In genomic region chr17:39755550-39756375, GRCh38 we compare ENCODE assay signal across 8 cellular contexts. TPM values are rescaled to one million over a fixed set of nuclear protein-coding genes. Genes with fewer than 3 reads are reported as not detected.
A peak's percentile ranks its signal among the peaks of the same experiment; 100 is the strongest.
DNase-seq lines count a peak whose midpoint lies in the region; ATAC-seq, FAIRE-seq and TF ChIP-seq lines count a peak whose summit lies in the region.

No MANE protein-coding gene starts in this region.

- ATAC-seq in GM12878 (peak; percentile 45), psoas muscle (no peak), GM18868 (IDR thresholded peaks at IDR 0.05; ENCODE audit: unreplicated experiment) (no peak), GM21360 (IDR thresholded peaks at IDR 0.05; ENCODE audit: unreplicated experiment) (no peak), HG02973 (IDR thresholded peaks at IDR 0.05; ENCODE audit: unreplicated experiment) (no peak), HG03139 (IDR thresholded peaks at IDR 0.05; ENCODE audit: unreplicated experiment) (no peak)

- peak; percentile 79 to 90 for TF ChIP-seq EP300 in GM12878 (IDR thresholded peaks at IDR 0.05; ENCODE audit: borderline replicate concordance in 1 of 2, control insufficient read depth in 1 of 2, low read depth in 2 of 2, low read length in 2 of 2)

- SMC1A ChIA-PET in GM12878 (lab: Charles Lee; ENCODE audit: uncharacterized antibody, unreplicated experiment): interaction anchor here (0.7 to 3.0 kb wide), 22 partner anchors 9 to 203 kb away, joined by 3 to 50 read pairs (median 6); partner anchors contain the start of genes IKZF3 and MIEN1

- no peak for TF ChIP-seq RAD21 in GM12878 (IDR thresholded peaks at IDR 0.05; ENCODE audit: insufficient read depth, low read depth, low read length)

- BruUV-seq in GM12878 (replicated peaks; lab: Mats Ljungman, UMichigan): no TSS peak

- POLR2A ChIA-PET in GM12878 (lab: Charles Lee): interaction anchor here (0.6 to 2.9 kb wide), 20 partner anchors 9 to 368 kb away, joined by 3 to 32 read pairs (median 4); no protein-coding TSS in a partner anchor

- H3K27ac ChIP-seq in SK-N-MC (peak overlapping the region; percentile 68; the same call in 1 of the 2 replicates), GM12878 (ENCODE audit: control insufficient read depth, insufficient read depth) (peak overlapping the region; percentile 96), psoas muscle (peak overlapping the region; percentile 81)

- no peak for DNase-seq in SK-N-MC (ENCODE audit: low read depth, low spot score)
- peak; percentile 84 for DNase-seq in GM12878 (ENCODE audit: low read depth, low spot score)
- DNase-seq in psoas muscle: no peak

- TF ChIP-seq CTCF in GM12878 (IDR thresholded peaks at IDR 0.05 in 2 of 3, conservative IDR thresholded peaks at IDR 0.05 in 1 of 3; ENCODE audit: control insufficient read depth in 2 of 3, extremely low read depth in 1 of 3, insufficient read depth in 1 of 3, low read depth in 3 of 3, low read length in 3 of 3) (no peak), psoas muscle (IDR thresholded peaks at IDR 0.05) (no peak)

- no peaks in the 10 kb centered on the region for H3K36me3 ChIP-seq in SK-N-MC (ENCODE audit: insufficient read depth, low read length)
- H3K36me3 ChIP-seq in GM12878 (ENCODE audit: control insufficient read depth in 2 of 2, insufficient read depth in 2 of 2, low read length in 1 of 2): peaks cover 0 to 6% of the 10 kb centered on the region in 2 experiments; a peak in 1 of 4 replicates
- no peaks in the 10 kb centered on the region for H3K36me3 ChIP-seq in psoas muscle (ENCODE audit: insufficient read depth in 1 of 2, low read depth in 1 of 2)

- peak; percentile 61 for TF ChIP-seq POLR2A in GM19193 (IDR thresholded peaks at IDR 0.05; ENCODE audit: extremely low read depth, insufficient read depth, insufficient read length)
- TF ChIP-seq POLR2A in GM12878 (IDR thresholded peaks at IDR 0.05; ENCODE audit: low read depth, low read length): peak; percentile 70

- H3K9ac ChIP-seq in SK-N-MC (ENCODE audit: insufficient read length) (no peak overlapping the region), GM12878 (ENCODE audit: control insufficient read depth, insufficient read depth, low read length) (peak overlapping the region; percentile 83)

- peaks cover 29% of the 10 kb centered on the region for H3K79me2 ChIP-seq in GM12878 (ENCODE audit: control insufficient read depth, insufficient read depth, low read length)

- no peaks in the 10 kb centered on the region for H3K27me3 ChIP-seq in GM12878 (replicated peaks in 1 of 2; ENCODE audit: control insufficient read depth in 2 of 2, insufficient read depth in 2 of 2, low read length in 1 of 2)
- H3K27me3 ChIP-seq in psoas muscle (ENCODE audit: insufficient read depth in 3 of 3, low read length in 2 of 3): peaks cover 0 to 3% (median 0%) of the 10 kb centered on the region in 3 donors

- peak overlapping the region; percentile 87 for H3K4me2 ChIP-seq in GM12878 (ENCODE audit: control insufficient read depth, insufficient read depth)

- WGBS in GM12878 (ENCODE audit: insufficient coverage, insufficient replicate concordance, low lambda C conversion rate, missing lambda C conversion rate): under 1% methylated on average over 17 of the region's 18 CpGs
- 57 to 68% (median 66%) methylated on average over 18 of the region's 18 CpGs for WGBS in psoas muscle, 3 donors

- RAD21 ChIA-PET in GM12878 (lab: Charles Lee; ENCODE audit: unreplicated experiment): interaction anchor here (0.7 to 3.7 kb wide), 26 partner anchors 9 to 224 kb away, joined by 3 to 57 read pairs (median 7); partner anchors contain the start of genes IKZF3 and PSMD3

- H2AFZ ChIP-seq in GM12878 (ENCODE audit: control insufficient read depth, low read depth, low read length): no peak overlapping the region; the same call in 1 of the 2 replicates

- H3K4me3 ChIP-seq in SK-N-MC (no peak overlapping the region), GM12878 (peak overlapping the region; percentile 66), psoas muscle (no peak overlapping the region)

- in situ Hi-C loops in GM12878 (cut with MboI): loop anchor here (5.0 kb wide), 1 partner anchor 107 kb away; the partner anchor contains the start of gene IKZF3

- intact Hi-C loops in GM12878 (cut with micrococcal nuclease; ENCODE audit: unreplicated experiment): loop anchor here (2.0 to 5.0 kb wide), 4 partner anchors 25 to 227 kb away; partner anchors contain the start of genes LRRC3C, MIEN1, ORMDL3 and PSMD3
- intact Hi-C loops in psoas muscle (cut with DNase I): no loop called here

- H3K4me1 ChIP-seq in GM12878 (ENCODE audit: control insufficient read depth, insufficient read depth, low read length) (peaks cover 66% of the 10 kb centered on the region), psoas muscle (no peaks in the 10 kb centered on the region)

- no peak for FAIRE-seq in GM12878 (lab: Jason Lieb, UNC)

- H3K9me3 ChIP-seq in SK-N-MC (ENCODE audit: low read depth, low read length): no peaks in the 10 kb centered on the region
- no peaks in the 10 kb centered on the region for H3K9me3 ChIP-seq in GM12878 (replicated peaks; ENCODE audit: control insufficient read depth, insufficient read depth, low read length)
- no peaks in the 10 kb centered on the region for H3K9me3 ChIP-seq in psoas muscle

- CTCF ChIA-PET in GM12878 (lab: Yijun Ruan, JAX): interaction anchor here (0.7 to 5.0 kb wide), 21 partner anchors 11 to 224 kb away, joined by 3 to 39 read pairs (median 5); partner anchors contain the start of genes IKZF3 and MIEN1

- no peaks in the 10 kb centered on the region for H4K20me1 ChIP-seq in GM12878 (ENCODE audit: control insufficient read depth, insufficient read depth)

RNA-seq across cellular contexts. Expression of gene GRB7, which starts 18.0 kb away (rescaled TPM):
- 1.0 and 1.4 TPM in 2 replicates for total RNA-seq in GM12878 (2013; cell fraction: nucleolus; rRNA removed)
- total RNA-seq in GM12878 (2014; rRNA removed): 0.16 and 0.34 TPM in 2 replicates
- 0.09 TPM in 1 of 2 replicates, not detected in the other for total RNA-seq in GM12878 (2014; rRNA removed; fragmentation: Illumina TruSeq; extraction: Trizol)
- total RNA-seq in GM12878 (2021): 0.23 and 0.45 TPM in 2 replicates
- polyA plus RNA-seq in GM12878 (2011; ENCODE audit: low read depth): not detected
- polyA plus RNA-seq in GM12878 (2011; rRNA removed): 0.05 and 0.10 TPM in 2 replicates
- 0.04 and 0.08 TPM in 2 replicates for polyA plus RNA-seq in GM12878 (2011; cell fraction: cytosol; rRNA removed)
- polyA plus RNA-seq in GM12878 (2011; cell fraction: nucleus; rRNA removed): 0.24 and 0.28 TPM in 2 replicates
- polyA plus RNA-seq in GM12878 (2012): 0.35 and 0.38 TPM in 2 replicates
- polyA plus RNA-seq in GM12878 (2014; fragmentation: Illumina TruSeq; extraction: Trizol): 0.19 and 0.65 TPM in 2 replicates
- not detected for polyA plus RNA-seq in GM12878 (2014; fragmentation: Nextera tagmentation; extraction: Ambion mirVana)
- 0.19 and 0.36 TPM in 2 replicates for polyA plus RNA-seq in GM12878 (2014; rRNA removed)
- polyA plus RNA-seq in GM12878 (2016; fragmentation: Nextera tagmentation; extraction: Ambion mirVana): under 1 TPM in 1 of 2 experiments, not detected in 1; 0.09 TPM
- polyA minus RNA-seq in GM12878 (2011; rRNA and poly(A)+ RNA removed): not detected in 2 replicates
- polyA minus RNA-seq in GM12878 (2011; cell fraction: cytosol; rRNA and poly(A)+ RNA removed): not detected in 2 replicates
- polyA minus RNA-seq in GM12878 (2011; cell fraction: nucleus; rRNA and poly(A)+ RNA removed): 0.12 TPM in 1 of 2 replicates, not detected in the other
- not detected for total RNA-seq in psoas muscle
- polyA plus RNA-seq in psoas muscle: under 1 TPM in 2 of 3 donors, not detected in 1; 0.06 to 0.69 TPM

RNA-seq across cellular contexts. Expression of gene MIEN1, which starts 25.4 kb away (rescaled TPM):
- total RNA-seq in GM12878 (2013; cell fraction: nucleolus; rRNA removed): 14.7 and 16.1 TPM in 2 replicates
- total RNA-seq in GM12878 (2014; rRNA removed) (42.5 and 50.5 TPM in 2 replicates), GM12878 (2014; rRNA removed; fragmentation: Illumina TruSeq; extraction: Trizol) (34.2 and 41.5 TPM in 2 replicates), GM12878 (2021) (36.6 and 39.7 TPM in 2 replicates), psoas muscle (10 to 100 TPM; 28.2 to 44.3 (median 36.2) TPM)
- 47.5 TPM for polyA plus RNA-seq in GM12878 (2011; ENCODE audit: low read depth)
- polyA plus RNA-seq in GM12878 (2011; rRNA removed) (29.2 and 45.0 TPM in 2 replicates), GM12878 (2014; fragmentation: Illumina TruSeq; extraction: Trizol) (69.2 and 74.4 TPM in 2 replicates), GM12878 (2014; fragmentation: Nextera tagmentation; extraction: Ambion mirVana) (10 to 100 TPM; 24.9 to 42.5 TPM), GM12878 (2014; rRNA removed) (61.5 and 70.1 TPM in 2 replicates), GM12878 (2016; fragmentation: Nextera tagmentation; extraction: Ambion mirVana) (10 to 100 TPM; 86.4 to 89.1 TPM), psoas muscle (10 to 100 TPM; 42.6 to 83.9 (median 63.5) TPM)
- polyA plus RNA-seq in GM12878 (2011; cell fraction: cytosol; rRNA removed): 61.0 and 70.8 TPM in 2 replicates
- polyA plus RNA-seq in GM12878 (2011; cell fraction: nucleus; rRNA removed): 29.0 and 38.3 TPM in 2 replicates
- polyA plus RNA-seq in GM12878 (2012): 37.8 and 45.6 TPM in 2 replicates
- 14.0 and 24.9 TPM in 2 replicates for polyA minus RNA-seq in GM12878 (2011; rRNA and poly(A)+ RNA removed)
- polyA minus RNA-seq in GM12878 (2011; cell fraction: cytosol; rRNA and poly(A)+ RNA removed): 11.0 and 11.6 TPM in 2 replicates
- polyA minus RNA-seq in GM12878 (2011; cell fraction: nucleus; rRNA and poly(A)+ RNA removed): 21.4 and 28.5 TPM in 2 replicates

RNA-seq across cellular contexts. Expression of gene ERBB2, which starts 55.9 kb away (rescaled TPM):
- total RNA-seq in GM12878 (2013; cell fraction: nucleolus; rRNA removed): 15.3 and 28.2 TPM in 2 replicates
- 4.1 and 5.5 TPM in 2 replicates for total RNA-seq in GM12878 (2014; rRNA removed)
- total RNA-seq in GM12878 (2014; rRNA removed; fragmentation: Illumina TruSeq; extraction: Trizol): 3.9 and 4.7 TPM in 2 replicates
- total RNA-seq in GM12878 (2021): 6.8 and 7.0 TPM in 2 replicates
- 1.9 TPM for polyA plus RNA-seq in GM12878 (2011; ENCODE audit: low read depth)
- 4.0 and 4.2 TPM in 2 replicates for polyA plus RNA-seq in GM12878 (2011; rRNA removed)
- polyA plus RNA-seq in GM12878 (2011; cell fraction: cytosol; rRNA removed): 4.1 and 5.2 TPM in 2 replicates
- polyA plus RNA-seq in GM12878 (2011; cell fraction: nucleus; rRNA removed): 13.8 and 14.2 TPM in 2 replicates
- polyA plus RNA-seq in GM12878 (2012): 4.6 and 5.3 TPM in 2 replicates
- 3.1 and 4.5 TPM in 2 replicates for polyA plus RNA-seq in GM12878 (2014; fragmentation: Illumina TruSeq; extraction: Trizol)
- under 1 TPM; 0.39 to 0.77 TPM for polyA plus RNA-seq in GM12878 (2014; fragmentation: Nextera tagmentation; extraction: Ambion mirVana)
- polyA plus RNA-seq in GM12878 (2014; rRNA removed): 5.0 and 7.0 TPM in 2 replicates
- 1 to 10 TPM; 3.2 to 3.7 TPM for polyA plus RNA-seq in GM12878 (2016; fragmentation: Nextera tagmentation; extraction: Ambion mirVana)
- 7.3 and 8.2 TPM in 2 replicates for polyA minus RNA-seq in GM12878 (2011; rRNA and poly(A)+ RNA removed)
- polyA minus RNA-seq in GM12878 (2011; cell fraction: cytosol; rRNA and poly(A)+ RNA removed): 2.6 and 2.9 TPM in 2 replicates
- 4.7 and 6.8 TPM in 2 replicates for polyA minus RNA-seq in GM12878 (2011; cell fraction: nucleus; rRNA and poly(A)+ RNA removed)
- 10 to 100 TPM; 20.4 to 24.9 (median 21.1) TPM for total RNA-seq in psoas muscle
- 10 to 100 TPM in 1 of 3 donors, 1 to 10 TPM in 2; 4.0 to 11.1 (median 9.2) TPM for polyA plus RNA-seq in psoas muscle
